29 cellular contexts compared by ENCODE assay signal in genomic region chr15:71494565-71494964, GRCh38.
"Had no signal": no experiment of that assay in that cellular context is flagged by ENCODE, and none has a peak within 500 bp of the region (broad histone marks: within the 10 kb centered on the region; RNA-seq: fewer than 3 reads in every experiment).

No MANE protein-coding gene starts in this region.

- H3K9me3 ChIP-seq: Peyer's patch, SJCRH30 had no signal

- H3K27ac Mint-ChIP-seq: activated CD4-positive, alpha-beta T cell treated with anti-CD3 and anti-CD28 coated beads, Interleukin-2, amount 10 ng/mL, durations not matched to agents 24 days and 14 days; activated CD8-positive, alpha-beta T cell treated with anti-CD3 and anti-CD28 coated beads for 36 hours; activated naive CD8-positive, alpha-beta T cell treated with anti-CD3 and anti-CD28 coated beads for 36 hours; activated T-cell treated with anti-CD3 and anti-CD28 coated beads, Interleukin-2, amount 50 U/mL, for 72 hours; activated T-helper 17 cell treated with anti-CD3 and anti-CD28 coated beads, Interleukin-2, amount 50 U/mL, for 72 hours; T-helper 1 cell treated with Interleukin-12 subunit alpha and Interleukin-12 subunit beta and Interleukin-4 antibody, amounts not matched to agents 30 μg/mL and 1 μg/mL, for 36 hours; T-helper 2 cell treated with Interferon-gamma antibody and Interleukin-4, amounts not matched to agents 5 μg/mL and 100 μg/mL, for 36 hours had no signal

- DNase-seq: activated CD4-positive, alpha-beta T cell treated with anti-CD3 and anti-CD28 coated beads, Interleukin-2, amount 10 ng/mL, durations not matched to agents 24 days and 14 days; activated CD4-positive, alpha-beta T cell treated with anti-CD3 and anti-CD28 coated beads, Interleukin-2, amount 50 U/mL, for 4 hours; activated CD8-positive, alpha-beta T cell treated with anti-CD3 and anti-CD28 coated beads for 36 hours; activated effector memory CD4-positive, alpha-beta T cell treated with anti-CD3 and anti-CD28 coated beads, Interleukin-2, amount 50 U/mL, for 16 hours; activated naive CD4-positive, alpha-beta T cell; activated naive CD4-positive, alpha-beta T cell treated with anti-CD3 and anti-CD28 coated beads, Interleukin-2, amount 50 U/mL, for 16 hours; activated naive CD8-positive, alpha-beta T cell treated with anti-CD3 and anti-CD28 coated beads for 36 hours; activated T-cell treated with anti-CD3 and anti-CD28 coated beads, Interleukin-2, amount 50 U/mL, for 1 hour; activated T-cell treated with anti-CD3 and anti-CD28 coated beads, Interleukin-2, amount 50 U/mL, for 72 hours; amniotic stem cell; aorta; brain microvascular endothelial cell; NCI-H1417 treated with DMSO at 0.1 percent for 48 hours; NCI-H1930; NCI-H2081 treated with DMSO at 0.1 percent for 48 hours; NCI-H345; NCI-H526; NCI-H748 treated with DMSO at 0.1 percent for 48 hours; NK-92 treated with Interleukin-12 subunit alpha and Interleukin-12 subunit beta, amount 100 ng/mL, for 24 hours; PC-3; Peyer's patch; SHP77; SJCRH30 had no signal

- H3K4me3 ChIP-seq: Peyer's patch, SJCRH30, SK-N-MC had no signal

- H3K9me3 Mint-ChIP-seq: activated CD4-positive, alpha-beta T cell treated with anti-CD3 and anti-CD28 coated beads, Interleukin-2, amount 10 ng/mL, durations not matched to agents 24 days and 14 days; activated CD8-positive, alpha-beta T cell treated with anti-CD3 and anti-CD28 coated beads for 36 hours; activated naive CD8-positive, alpha-beta T cell treated with anti-CD3 and anti-CD28 coated beads for 36 hours; activated T-helper 17 cell treated with anti-CD3 and anti-CD28 coated beads, Interleukin-2, amount 50 U/mL, for 72 hours; T-helper 1 cell treated with Interleukin-12 subunit alpha and Interleukin-12 subunit beta and Interleukin-4 antibody, amounts not matched to agents 30 μg/mL and 1 μg/mL, for 36 hours; T-helper 2 cell treated with Interferon-gamma antibody and Interleukin-4, amounts not matched to agents 5 μg/mL and 100 μg/mL, for 36 hours had no signal

- ATAC-seq: activated CD8-positive, alpha-beta T cell treated with anti-CD3 and anti-CD28 coated beads for 36 hours; activated T-cell treated with anti-CD3 and anti-CD28 coated beads, Interleukin-2, amount 50 U/mL, for 72 hours; activated T-helper 17 cell treated with anti-CD3 and anti-CD28 coated beads, Interleukin-2, amount 50 U/mL, for 72 hours; PC-3 had no signal

- H3K27me3 ChIP-seq: brain microvascular endothelial cell, Peyer's patch, SJCRH30 had no signal

- H3K36me3 ChIP-seq: brain microvascular endothelial cell, Peyer's patch, SJCRH30 had no signal

- H3K4me1 ChIP-seq: Peyer's patch, SJCRH30 had no signal

- H3K36me3 Mint-ChIP-seq: activated naive CD8-positive, alpha-beta T cell treated with anti-CD3 and anti-CD28 coated beads for 36 hours had no signal

- H3K27ac ChIP-seq: brain microvascular endothelial cell, KMS-11, Peyer's patch, RWPE1, SJCRH30, SK-N-MC had no signal

- H3K4me3 Mint-ChIP-seq: activated CD4-positive, alpha-beta T cell treated with anti-CD3 and anti-CD28 coated beads, Interleukin-2, amount 10 ng/mL, durations not matched to agents 24 days and 14 days; activated CD8-positive, alpha-beta T cell treated with anti-CD3 and anti-CD28 coated beads for 36 hours; activated naive CD8-positive, alpha-beta T cell treated with anti-CD3 and anti-CD28 coated beads for 36 hours; activated T-cell treated with anti-CD3 and anti-CD28 coated beads, Interleukin-2, amount 50 U/mL, for 72 hours; activated T-helper 17 cell treated with anti-CD3 and anti-CD28 coated beads, Interleukin-2, amount 50 U/mL, for 72 hours; T-helper 1 cell treated with Interleukin-12 subunit alpha and Interleukin-12 subunit beta and Interleukin-4 antibody, amounts not matched to agents 30 μg/mL and 1 μg/mL, for 36 hours; T-helper 2 cell treated with Interferon-gamma antibody and Interleukin-4, amounts not matched to agents 5 μg/mL and 100 μg/mL, for 36 hours had no signal

- H3K4me1 Mint-ChIP-seq: activated CD4-positive, alpha-beta T cell treated with anti-CD3 and anti-CD28 coated beads, Interleukin-2, amount 10 ng/mL, durations not matched to agents 24 days and 14 days; activated naive CD8-positive, alpha-beta T cell treated with anti-CD3 and anti-CD28 coated beads for 36 hours; activated T-helper 17 cell treated with anti-CD3 and anti-CD28 coated beads, Interleukin-2, amount 50 U/mL, for 72 hours had no signal
